8 cellular contexts compared by ENCODE assay signal in genomic region chr3:107690522-107691138, GRCh38.
DNase-seq lines count a peak whose midpoint lies in the region; ATAC-seq, FAIRE-seq and TF ChIP-seq lines count a peak whose summit lies in the region.

No MANE protein-coding gene starts in this region.

- H3K9ac ChIP-seq in HCT116 (ENCODE audit: low read length) = no peak overlapping the region

- H3K4me3 ChIP-seq in HCT116 (replicated peaks in 1 of 2; ENCODE audit: low read depth in 1 of 2, low read length in 2 of 2) (no peak overlapping the region), WI38 (ENCODE audit: low read depth, low read length) (no peak overlapping the region), aorta (ENCODE audit: low read length in 2 of 2) (no peak overlapping the region)

- H3K4me3 Mint-ChIP-seq in glutamatergic neuron (ENCODE audit: unreplicated experiment) = no peak overlapping the region

- H3K4me1 Mint-ChIP-seq in glutamatergic neuron (ENCODE audit: low read depth, unreplicated experiment) = peaks cover 17% of the 10 kb centered on the region

- H3K79me2 ChIP-seq in HCT116 (ENCODE audit: insufficient read depth, low read length) = no peaks in the 10 kb centered on the region

- H2AFZ ChIP-seq in HCT116 (ENCODE audit: low read depth, low read length, poor library complexity, severe bottlenecking) = no peak overlapping the region

- 44 to 47% methylated on average over 2 of the region's 2 CpGs for WGBS in aorta, 2 donors

- intact Hi-C loops in HCT116 (cut with micrococcal nuclease) (no loop called here), aorta (cut with DNase I) (no loop called here)

- H3K27me3 ChIP-seq in HCT116 (ENCODE audit: insufficient read depth, low read length) (no peaks in the 10 kb centered on the region), aorta (ENCODE audit: control insufficient read depth in 1 of 2, insufficient read depth in 2 of 2, low read length in 1 of 2) (no peaks in the 10 kb centered on the region)

- RAD21 ChIA-PET in HCT116 (lab: Charles Lee; ENCODE audit: low non-redundant PET in 1 of 2, low total read pairs in 2 of 2, uncharacterized antibody in 2 of 2, unreplicated experiment in 2 of 2) = interaction anchor here in 1 of 2 experiments (0.9 kb wide), 1 partner anchor 51 kb away, joined by 4 read pairs; no protein-coding TSS in a partner anchor

- peak; percentile 24; the same call in 1 of the 2 replicates for TF ChIP-seq RAD21 in HCT116 (IDR thresholded peaks at IDR 0.05; ENCODE audit: low read depth)

- TF ChIP-seq POLR2A in HCT116 (IDR thresholded peaks at IDR 0.05; ENCODE audit: borderline replicate concordance, extremely low read depth, insufficient read depth, insufficient read length) = no peak

- BruUV-seq in HCT116 (replicated peaks; lab: Mats Ljungman, UMichigan) = no TSS peak

- no peak overlapping the region for H3K27ac Mint-ChIP-seq in glutamatergic neuron (ENCODE audit: unreplicated experiment)

- CTCF ChIA-PET in HCT116 (lab: Charles Lee) = interaction anchor here (0.6 to 2.7 kb wide), 28 partner anchors 8 to 1850 kb away, joined by 3 to 38 read pairs (median 4); no protein-coding TSS in a partner anchor

- H3K36me3 ChIP-seq in HCT116 (ENCODE audit: control insufficient read depth in 1 of 2, insufficient read depth in 2 of 2, low read length in 2 of 2) = no peaks in the 10 kb centered on the region
- H3K36me3 ChIP-seq in aorta (ENCODE audit: control insufficient read depth in 1 of 2, insufficient read depth in 2 of 2, low read length in 1 of 2) = no peaks in the 10 kb centered on the region

- H4K20me1 ChIP-seq in HCT116 (ENCODE audit: insufficient read depth) = no peaks in the 10 kb centered on the region

- H3K27ac ChIP-seq in HCT116 (ENCODE audit: low read depth, low read length) = no peak overlapping the region
- H3K27ac ChIP-seq in aorta (ENCODE audit: low read depth in 1 of 2, low read length in 2 of 2) = no peak overlapping the region

- ATAC-seq in HCT116 (peak; percentile 47; the same call in 1 of the 2 replicates), aorta (ENCODE audit: low FRiP score) (no peak)

- DNase-seq in HCT116 (ENCODE audit: low read depth, low spot score) = peak; percentile 28
- DNase-seq in NCI-H1417 treated with DMSO at 0.1 percent for 48 hours (lab: John Stamatoyannopoulos, UW) = peak; percentile 35
- DNase-seq in glutamatergic neuron = no peak
- DNase-seq in smooth muscle cell of the brain vasculature (ENCODE audit: low read depth, low spot score) = peak; percentile 57
- DNase-seq in stimulated activated CD4-positive, alpha-beta T cell treated with anti-CD3 and anti-CD28 coated beads, Interleukin-1b, Interleukin-23, amount 100 ng/mL, for 48 hours = no peak
- no peak for DNase-seq in aorta

- H3K36me3 Mint-ChIP-seq in glutamatergic neuron (ENCODE audit: unreplicated experiment) = no peaks in the 10 kb centered on the region

- no peaks in the 10 kb centered on the region for H3K9me3 ChIP-seq in HCT116 (ENCODE audit: control insufficient read depth in 1 of 2, insufficient read depth in 1 of 2, low read depth in 1 of 2, low read length in 2 of 2)
- no peaks in the 10 kb centered on the region for H3K9me3 ChIP-seq in aorta (ENCODE audit: control insufficient read depth, low read length)

- TF ChIP-seq CTCF in HCT116 (IDR thresholded peaks at IDR 0.05 in 2 of 3, conservative IDR thresholded peaks at IDR 0.05 in 1 of 3; ENCODE audit: borderline replicate concordance in 1 of 3, insufficient read depth in 1 of 3, low read depth in 2 of 3, low read length in 2 of 3) (peak; percentile 9 to 65 (median 39); a peak in 4 of 6 replicates), WI38 (IDR thresholded peaks at IDR 0.05; ENCODE audit: low read depth, low read length) (peak; percentile 18; the same call in 1 of the 2 replicates), glutamatergic neuron (IDR thresholded peaks at IDR 0.05; ENCODE audit: partially characterized antibody, unreplicated experiment) (peak; percentile 67)

- no peak overlapping the region for H3K4me2 ChIP-seq in HCT116 (ENCODE audit: low read length)

- POLR2A ChIA-PET in HCT116 (lab: Charles Lee) = no interaction called here

- H3K9me2 ChIP-seq in HCT116 (ENCODE audit: insufficient read depth) = no peaks in the 10 kb centered on the region

- H3K4me1 ChIP-seq in HCT116 (ENCODE audit: control insufficient read depth in 1 of 2, insufficient read depth in 2 of 2, low read length in 2 of 2) (no peaks in the 10 kb centered on the region), aorta (ENCODE audit: control insufficient read depth in 1 of 2, insufficient read depth in 2 of 2, low read length in 2 of 2) (no peaks in the 10 kb centered on the region)

- peak; percentile 56 for FAIRE-seq in G401.6 (lab: Jason Lieb, UNC)

- H3K27me3 Mint-ChIP-seq in glutamatergic neuron (ENCODE audit: unreplicated experiment) = peaks cover 2% of the 10 kb centered on the region

- peaks cover 3% of the 10 kb centered on the region for H3K9me3 Mint-ChIP-seq in glutamatergic neuron (ENCODE audit: unreplicated experiment)

TF ChIP-seq in HCT116, 20 proteins besides CTCF, POLR2A, EP300 and RAD21:
- TF ChIP-seq ZBTB33 (IDR thresholded peaks at IDR 0.05; ENCODE audit: extremely low read depth, insufficient replicate concordance, low read length) (no peak), MAX (IDR thresholded peaks at IDR 0.05) (no peak), EZH2 (IDR thresholded peaks at IDR 0.05) (no peak), EGR1 (IDR thresholded peaks at IDR 0.05; ENCODE audit: low read depth) (no peak), ELF1 (IDR thresholded peaks at IDR 0.05; ENCODE audit: borderline replicate concordance, low read depth) (no peak), POLR2AphosphoS5 (IDR thresholded peaks at IDR 0.05; ENCODE audit: low read depth, low read length) (no peak), TCF7L2 (IDR thresholded peaks at IDR 0.05; ENCODE audit: borderline replicate concordance, extremely low read depth, insufficient read depth, insufficient read length) (no peak), ZFX (IDR thresholded peaks at IDR 0.05) (no peak), ATF3 (IDR thresholded peaks at IDR 0.05) (no peak)

Comparison
In these comparisons a context has a peak if more than half of its experiments do, and no peak if none do; other contexts are left out.
1. DNase-seq: peak in HCT116 (single experiment), NCI-H1417 treated with DMSO at 0.1 percent for 48 hours (single experiment) and smooth muscle cell of the brain vasculature (single experiment); none in glutamatergic neuron (single experiment), stimulated activated CD4-positive, alpha-beta T cell treated with anti-CD3 and anti-CD28 coated beads, Interleukin-1b, Interleukin-23, amount 100 ng/mL, for 48 hours (single experiment) and aorta (0 of 2).
2. Peak in every context shown above with its lines, with median percentiles within 50 percentile points of each other: CTCF ChIP-seq.